24 cellular contexts compared by ENCODE assay signal in genomic region chr6:12172572-12172971, GRCh38.
"Had no signal": no experiment of that assay in that cellular context is flagged by ENCODE, and none has a peak within 500 bp of the region (broad histone marks: within the 10 kb centered on the region; RNA-seq: fewer than 3 reads in every experiment).

No MANE protein-coding gene starts in this region.

- H3K4me1 Mint-ChIP-seq: stimulated activated effector memory CD8-positive, alpha-beta T cell treated with anti-CD3 and anti-CD28 coated beads, Interleukin-12 subunit alpha, Interleukin-12 subunit beta, amount 100 ng/mL, for 72 hours; stimulated activated naive B cell treated with anti-CD40 and anti-IgM and Interleukin-4, amounts not matched to agents 10 μg/mL and 1 μg/mL and 100 μg/mL, for 72 hours had no signal

- H3K27me3 Mint-ChIP-seq: progenitor cell of endocrine pancreas; stimulated activated naive B cell treated with anti-CD40 and anti-IgM and Interleukin-4, amounts not matched to agents 10 μg/mL and 1 μg/mL and 100 μg/mL, for 72 hours; stimulated activated naive CD8-positive, alpha-beta T cell treated with anti-CD3 and anti-CD28 coated beads, Interleukin-15, Interleukin-2, amounts not matched to agents 100 ng/mL and 50 ng/mL, for 24 hours had no signal

- DNase-seq: occipital lobe; ovary; posterior cingulate gyrus; psoas muscle; right cardiac atrium; right lobe of liver; sigmoid colon; small intestine; stimulated activated CD4-positive, alpha-beta T cell treated with anti-CD3 and anti-CD28 coated beads, Interleukin-15, amount 100 ng/mL, for 24 hours; stimulated activated CD4-positive, alpha-beta T cell treated with anti-CD3 and anti-CD28 coated beads, Interleukin-2, amount 100 ng/mL, for 24 hours; stimulated activated CD4-positive, alpha-beta T cell treated with anti-CD3 and anti-CD28 coated beads, Interleukin-2, amount 100 ng/mL, for 48 hours; stimulated activated CD4-positive, alpha-beta T cell treated with anti-CD3 and anti-CD28 coated beads, Interleukin-4, amount 100 ng/mL, for 24 hours; stimulated activated naive B cell treated with anti-CD40 and anti-IgM and Interleukin-4, amounts not matched to agents 10 μg/mL and 1 μg/mL and 100 μg/mL, for 72 hours; stimulated activated naive CD4-positive, alpha-beta T cell treated with Interleukin-2 at 50 U/mL for 16 hours; stomach; thyroid gland; trophoblast cell; upper lobe of left lung had no signal

- H3K27ac Mint-ChIP-seq: neural progenitor cell; progenitor cell of endocrine pancreas; stimulated activated effector memory CD8-positive, alpha-beta T cell treated with anti-CD3 and anti-CD28 coated beads, Interleukin-12 subunit alpha, Interleukin-12 subunit beta, amount 100 ng/mL, for 72 hours; stimulated activated naive B cell treated with anti-CD40 and anti-IgM and Interleukin-4, amounts not matched to agents 10 μg/mL and 1 μg/mL and 100 μg/mL, for 72 hours; stimulated activated naive CD8-positive, alpha-beta T cell treated with anti-CD3 and anti-CD28 coated beads, Interleukin-15, Interleukin-2, amounts not matched to agents 100 ng/mL and 50 ng/mL, for 24 hours had no signal

- FAIRE-seq: small intestine, urothelium cell line had no signal

- H3K36me3 Mint-ChIP-seq: neural progenitor cell; stimulated activated effector memory CD8-positive, alpha-beta T cell treated with anti-CD3 and anti-CD28 coated beads, Interleukin-12 subunit alpha, Interleukin-12 subunit beta, amount 100 ng/mL, for 72 hours had no signal

- H3K9me3 Mint-ChIP-seq: nephron; stimulated activated effector memory CD8-positive, alpha-beta T cell treated with anti-CD3 and anti-CD28 coated beads, Interleukin-12 subunit alpha, Interleukin-12 subunit beta, amount 100 ng/mL, for 72 hours; stimulated activated naive CD8-positive, alpha-beta T cell treated with anti-CD3 and anti-CD28 coated beads, Interleukin-15, Interleukin-2, amounts not matched to agents 100 ng/mL and 50 ng/mL, for 24 hours had no signal

- H3K4me3 Mint-ChIP-seq: nephron; neural progenitor cell; stimulated activated effector memory CD8-positive, alpha-beta T cell treated with anti-CD3 and anti-CD28 coated beads, Interleukin-12 subunit alpha, Interleukin-12 subunit beta, amount 100 ng/mL, for 72 hours; stimulated activated naive B cell treated with anti-CD40 and anti-IgM and Interleukin-4, amounts not matched to agents 10 μg/mL and 1 μg/mL and 100 μg/mL, for 72 hours; stimulated activated naive CD8-positive, alpha-beta T cell treated with anti-CD3 and anti-CD28 coated beads, Interleukin-15, Interleukin-2, amounts not matched to agents 100 ng/mL and 50 ng/mL, for 24 hours had no signal
